In the genomic region with DNA sequence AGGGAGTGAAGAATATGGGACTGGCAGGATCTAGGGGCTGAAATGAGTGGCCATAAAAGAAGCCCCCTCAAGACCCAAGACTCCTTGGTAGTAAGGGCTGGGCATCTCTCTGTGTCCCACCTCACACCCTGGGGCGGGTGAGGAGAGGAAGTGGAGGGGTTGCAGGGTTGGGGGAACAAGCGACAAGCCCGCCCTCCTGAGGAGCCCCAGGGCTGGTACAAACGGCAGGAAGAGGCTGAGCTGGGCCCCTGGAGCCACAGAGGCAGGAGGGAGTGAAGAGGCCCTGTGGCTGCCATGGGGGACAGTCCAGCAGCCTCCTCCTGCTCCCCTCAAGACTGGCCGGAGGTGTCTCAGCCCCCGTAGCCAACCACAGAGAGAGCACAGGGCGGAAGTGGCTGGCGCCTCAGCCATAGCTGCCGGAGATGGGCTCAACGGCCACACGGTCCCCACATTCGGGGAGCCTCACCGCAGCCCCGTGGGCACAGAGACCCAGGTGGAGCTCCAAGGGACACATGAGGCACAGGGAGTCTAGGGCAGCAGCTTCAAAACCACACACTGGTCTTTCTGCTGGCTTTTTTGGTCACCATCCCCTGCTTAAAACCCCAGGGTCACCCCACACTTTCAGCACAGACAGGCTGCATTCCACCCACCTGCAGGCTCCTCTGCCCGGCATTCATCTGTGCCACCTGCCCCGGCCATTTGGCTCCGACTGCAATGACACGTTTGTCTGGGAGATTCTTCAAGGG, we compare ENCODE assay signal across 1 cellular context.
TF ChIP-seq lines count a peak whose summit lies in the region.

No MANE protein-coding gene starts in this region.

TF ChIP-seq in K562, 482 proteins besides CTCF, POLR2A, EP300 and RAD21 (continued from another document and continues in another):
- TF ChIP-seq ZKSCAN3 (CRISPR knock-in tag; IDR thresholded peaks at IDR 0.05) = no peak
- no peak for TF ChIP-seq ZNF146 (CRISPR knock-in tag; IDR thresholded peaks at IDR 0.05; ENCODE audit: unreplicated experiment)
- TF ChIP-seq HOXB6 (CRISPR knock-in tag; IDR thresholded peaks at IDR 0.05; ENCODE audit: borderline replicate concordance) = no peak
- no peak for TF ChIP-seq ZC3H8 (IDR thresholded peaks at IDR 0.05)
- TF ChIP-seq NFRKB (IDR thresholded peaks at IDR 0.05; ENCODE audit: low read depth) = no peak
- TF ChIP-seq YY1 (IDR thresholded peaks at IDR 0.05; ENCODE audit: borderline replicate concordance in 1 of 3, control insufficient read depth in 1 of 3, extremely low read depth in 1 of 3, insufficient read depth in 3 of 3, insufficient read length in 1 of 3, insufficient replicate concordance in 2 of 3, low read depth in 1 of 3, low read length in 2 of 3) = no peak
- no peak for TF ChIP-seq SPI1 (IDR thresholded peaks at IDR 0.05; ENCODE audit: borderline replicate concordance, low read depth, low read length)
- no peak for TF ChIP-seq EP400 (IDR thresholded peaks at IDR 0.05)
- no peak for TF ChIP-seq NR2C2 (CRISPR knock-in tag; IDR thresholded peaks at IDR 0.05)
- 0 out of 2 replicates have a peak, but pooled peaks have one; percentile 7 for TF ChIP-seq NR2C2 (tag; IDR thresholded peaks at IDR 0.05)
- no peak for TF ChIP-seq NUFIP1 (IDR thresholded peaks at IDR 0.05; ENCODE audit: partially characterized antibody)
- 0 out of 2 replicates have a peak, but pooled peaks have one; percentile 20 for TF ChIP-seq ZNF175 (CRISPR knock-in tag; IDR thresholded peaks at IDR 0.05; ENCODE audit: low read depth)
- 0 out of 2 replicates have a peak, but pooled peaks have one; percentile 42 for TF ChIP-seq ZNF589 (CRISPR knock-in tag; IDR thresholded peaks at IDR 0.05; ENCODE audit: low read depth)
- TF ChIP-seq, protein P1, sequence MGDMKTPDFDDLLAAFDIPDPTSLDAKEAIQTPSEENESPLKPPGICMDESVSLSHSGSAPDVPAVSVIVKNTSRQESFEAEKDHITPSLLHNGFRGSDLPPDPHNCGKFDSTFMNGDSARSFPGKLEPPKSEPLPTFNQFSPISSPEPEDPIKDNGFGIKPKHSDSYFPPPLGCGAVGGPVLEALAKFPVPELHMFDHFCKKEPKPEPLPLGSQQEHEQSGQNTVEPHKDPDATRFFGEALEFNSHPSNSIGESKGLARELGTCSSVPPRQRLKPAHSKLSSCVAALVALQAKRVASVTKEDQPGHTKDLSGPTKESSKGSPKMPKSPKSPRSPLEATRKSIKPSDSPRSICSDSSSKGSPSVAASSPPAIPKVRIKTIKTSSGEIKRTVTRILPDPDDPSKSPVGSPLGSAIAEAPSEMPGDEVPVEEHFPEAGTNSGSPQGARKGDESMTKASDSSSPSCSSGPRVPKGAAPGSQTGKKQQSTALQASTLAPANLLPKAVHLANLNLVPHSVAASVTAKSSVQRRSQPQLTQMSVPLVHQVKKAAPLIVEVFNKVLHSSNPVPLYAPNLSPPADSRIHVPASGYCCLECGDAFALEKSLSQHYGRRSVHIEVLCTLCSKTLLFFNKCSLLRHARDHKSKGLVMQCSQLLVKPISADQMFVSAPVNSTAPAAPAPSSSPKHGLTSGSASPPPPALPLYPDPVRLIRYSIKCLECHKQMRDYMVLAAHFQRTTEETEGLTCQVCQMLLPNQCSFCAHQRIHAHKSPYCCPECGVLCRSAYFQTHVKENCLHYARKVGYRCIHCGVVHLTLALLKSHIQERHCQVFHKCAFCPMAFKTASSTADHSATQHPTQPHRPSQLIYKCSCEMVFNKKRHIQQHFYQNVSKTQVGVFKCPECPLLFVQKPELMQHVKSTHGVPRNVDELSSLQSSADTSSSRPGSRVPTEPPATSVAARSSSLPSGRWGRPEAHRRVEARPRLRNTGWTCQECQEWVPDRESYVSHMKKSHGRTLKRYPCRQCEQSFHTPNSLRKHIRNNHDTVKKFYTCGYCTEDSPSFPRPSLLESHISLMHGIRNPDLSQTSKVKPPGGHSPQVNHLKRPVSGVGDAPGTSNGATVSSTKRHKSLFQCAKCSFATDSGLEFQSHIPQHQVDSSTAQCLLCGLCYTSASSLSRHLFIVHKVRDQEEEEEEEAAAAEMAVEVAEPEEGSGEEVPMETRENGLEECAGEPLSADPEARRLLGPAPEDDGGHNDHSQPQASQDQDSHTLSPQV (IDR thresholded peaks at IDR 0.05) = peak; percentile 23; the same call in 1 of the 2 replicates
- no peak for TF ChIP-seq SNIP1 (IDR thresholded peaks at IDR 0.05; ENCODE audit: low read depth)
- no peak for TF ChIP-seq GTF2E2 (tag; IDR thresholded peaks at IDR 0.05)
- no peak for TF ChIP-seq GABPB2 (CRISPR knock-in tag; conservative IDR thresholded peaks at IDR 0.05)
- TF ChIP-seq SLC30A9 (CRISPR knock-in tag; IDR thresholded peaks at IDR 0.05) = no peak
- peak; percentile 52 for TF ChIP-seq POLR2G (IDR thresholded peaks at IDR 0.05; ENCODE audit: low read depth, low read length)
- peak; percentile 53 for TF ChIP-seq RBFOX2 (IDR thresholded peaks at IDR 0.05; ENCODE audit: low read depth, low read length)
- TF ChIP-seq CBX3 (IDR thresholded peaks at IDR 0.05; ENCODE audit: borderline replicate concordance in 1 of 2, low read length in 2 of 2) = no peak
- TF ChIP-seq, protein P2, sequence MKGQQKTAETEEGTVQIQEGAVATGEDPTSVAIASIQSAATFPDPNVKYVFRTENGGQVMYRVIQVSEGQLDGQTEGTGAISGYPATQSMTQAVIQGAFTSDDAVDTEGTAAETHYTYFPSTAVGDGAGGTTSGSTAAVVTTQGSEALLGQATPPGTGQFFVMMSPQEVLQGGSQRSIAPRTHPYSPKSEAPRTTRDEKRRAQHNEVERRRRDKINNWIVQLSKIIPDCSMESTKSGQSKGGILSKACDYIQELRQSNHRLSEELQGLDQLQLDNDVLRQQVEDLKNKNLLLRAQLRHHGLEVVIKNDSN (CRISPR knock-in tag; IDR thresholded peaks at IDR 0.05) = peak; percentile 18; the same call in 1 of the 2 replicates
- TF ChIP-seq ZFP1 (CRISPR knock-in tag; IDR thresholded peaks at IDR 0.05) = no peak
- TF ChIP-seq JUNB (CRISPR knock-in tag; conservative IDR thresholded peaks at IDR 0.05) = no peak
- TF ChIP-seq, protein P3, sequence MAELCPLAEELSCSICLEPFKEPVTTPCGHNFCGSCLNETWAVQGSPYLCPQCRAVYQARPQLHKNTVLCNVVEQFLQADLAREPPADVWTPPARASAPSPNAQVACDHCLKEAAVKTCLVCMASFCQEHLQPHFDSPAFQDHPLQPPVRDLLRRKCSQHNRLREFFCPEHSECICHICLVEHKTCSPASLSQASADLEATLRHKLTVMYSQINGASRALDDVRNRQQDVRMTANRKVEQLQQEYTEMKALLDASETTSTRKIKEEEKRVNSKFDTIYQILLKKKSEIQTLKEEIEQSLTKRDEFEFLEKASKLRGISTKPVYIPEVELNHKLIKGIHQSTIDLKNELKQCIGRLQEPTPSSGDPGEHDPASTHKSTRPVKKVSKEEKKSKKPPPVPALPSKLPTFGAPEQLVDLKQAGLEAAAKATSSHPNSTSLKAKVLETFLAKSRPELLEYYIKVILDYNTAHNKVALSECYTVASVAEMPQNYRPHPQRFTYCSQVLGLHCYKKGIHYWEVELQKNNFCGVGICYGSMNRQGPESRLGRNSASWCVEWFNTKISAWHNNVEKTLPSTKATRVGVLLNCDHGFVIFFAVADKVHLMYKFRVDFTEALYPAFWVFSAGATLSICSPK (IDR thresholded peaks at IDR 0.05; ENCODE audit: borderline replicate concordance) = no peak
- TF ChIP-seq CHD1 (IDR thresholded peaks at IDR 0.05; ENCODE audit: low read length) = no peak
- TF ChIP-seq ZNF347 (CRISPR knock-in tag; IDR thresholded peaks at IDR 0.05; ENCODE audit: low read depth) = no peak
- no peak for TF ChIP-seq FUS (optimal IDR thresholded peaks at IDR 0.05; ENCODE audit: low read depth, low read length)
- TF ChIP-seq ZFX (CRISPR knock-in tag; IDR thresholded peaks at IDR 0.05) = 0 out of 2 replicates have a peak, but pooled peaks have one; percentile 11
- TF ChIP-seq TCF7 (IDR thresholded peaks at IDR 0.05; ENCODE audit: borderline replicate concordance) = no peak
- no peak for TF ChIP-seq IRF1 (CRISPR knock-in tag; IDR thresholded peaks at IDR 0.05; ENCODE audit: borderline replicate concordance)
- TF ChIP-seq ZNF282 (CRISPR knock-in tag; IDR thresholded peaks at IDR 0.05) = no peak
- TF ChIP-seq ARID2 (IDR thresholded peaks at IDR 0.05) = no peak
- TF ChIP-seq FOS (IDR thresholded peaks at IDR 0.05; ENCODE audit: extremely low read depth, insufficient read length) = no peak
- TF ChIP-seq, protein P4, sequence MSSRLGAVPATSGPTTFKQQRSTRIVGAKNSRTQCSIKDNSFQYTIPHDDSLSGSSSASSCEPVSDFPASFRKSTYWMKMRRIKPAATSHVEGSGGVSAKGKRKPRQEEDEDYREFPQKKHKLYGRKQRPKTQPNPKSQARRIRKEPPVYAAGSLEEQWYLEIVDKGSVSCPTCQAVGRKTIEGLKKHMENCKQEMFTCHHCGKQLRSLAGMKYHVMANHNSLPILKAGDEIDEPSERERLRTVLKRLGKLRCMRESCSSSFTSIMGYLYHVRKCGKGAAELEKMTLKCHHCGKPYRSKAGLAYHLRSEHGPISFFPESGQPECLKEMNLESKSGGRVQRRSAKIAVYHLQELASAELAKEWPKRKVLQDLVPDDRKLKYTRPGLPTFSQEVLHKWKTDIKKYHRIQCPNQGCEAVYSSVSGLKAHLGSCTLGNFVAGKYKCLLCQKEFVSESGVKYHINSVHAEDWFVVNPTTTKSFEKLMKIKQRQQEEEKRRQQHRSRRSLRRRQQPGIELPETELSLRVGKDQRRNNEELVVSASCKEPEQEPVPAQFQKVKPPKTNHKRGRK (tag; IDR thresholded peaks at IDR 0.05) = no peak
- no peak for TF ChIP-seq ZNF707 (CRISPR knock-in tag; conservative IDR thresholded peaks at IDR 0.05)
- TF ChIP-seq ZNF253 (CRISPR knock-in tag; conservative IDR thresholded peaks at IDR 0.05) = no peak
- no peak for TF ChIP-seq ZNF165 (CRISPR knock-in tag; IDR thresholded peaks at IDR 0.05; ENCODE audit: borderline replicate concordance)
- no peak for TF ChIP-seq HDAC1 (IDR thresholded peaks at IDR 0.05)
- TF ChIP-seq, protein P5, sequence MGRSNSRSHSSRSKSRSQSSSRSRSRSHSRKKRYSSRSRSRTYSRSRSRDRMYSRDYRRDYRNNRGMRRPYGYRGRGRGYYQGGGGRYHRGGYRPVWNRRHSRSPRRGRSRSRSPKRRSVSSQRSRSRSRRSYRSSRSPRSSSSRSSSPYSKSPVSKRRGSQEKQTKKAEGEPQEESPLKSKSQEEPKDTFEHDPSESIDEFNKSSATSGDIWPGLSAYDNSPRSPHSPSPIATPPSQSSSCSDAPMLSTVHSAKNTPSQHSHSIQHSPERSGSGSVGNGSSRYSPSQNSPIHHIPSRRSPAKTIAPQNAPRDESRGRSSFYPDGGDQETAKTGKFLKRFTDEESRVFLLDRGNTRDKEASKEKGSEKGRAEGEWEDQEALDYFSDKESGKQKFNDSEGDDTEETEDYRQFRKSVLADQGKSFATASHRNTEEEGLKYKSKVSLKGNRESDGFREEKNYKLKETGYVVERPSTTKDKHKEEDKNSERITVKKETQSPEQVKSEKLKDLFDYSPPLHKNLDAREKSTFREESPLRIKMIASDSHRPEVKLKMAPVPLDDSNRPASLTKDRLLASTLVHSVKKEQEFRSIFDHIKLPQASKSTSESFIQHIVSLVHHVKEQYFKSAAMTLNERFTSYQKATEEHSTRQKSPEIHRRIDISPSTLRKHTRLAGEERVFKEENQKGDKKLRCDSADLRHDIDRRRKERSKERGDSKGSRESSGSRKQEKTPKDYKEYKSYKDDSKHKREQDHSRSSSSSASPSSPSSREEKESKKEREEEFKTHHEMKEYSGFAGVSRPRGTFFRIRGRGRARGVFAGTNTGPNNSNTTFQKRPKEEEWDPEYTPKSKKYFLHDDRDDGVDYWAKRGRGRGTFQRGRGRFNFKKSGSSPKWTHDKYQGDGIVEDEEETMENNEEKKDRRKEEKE (IDR thresholded peaks at IDR 0.05; ENCODE audit: borderline replicate concordance in 1 of 2, control insufficient read depth in 1 of 2, low read depth in 2 of 2, low read length in 1 of 2) = no peak
- no peak for TF ChIP-seq ZNF140 (CRISPR knock-in tag; IDR thresholded peaks at IDR 0.05)
- TF ChIP-seq BRD4 (IDR thresholded peaks at IDR 0.05) = no peak
- 0 out of 4 replicates have a peak, but pooled peaks of 1 of the 2 experiments have one; percentile 39 for TF ChIP-seq TEAD1 (CRISPR knock-in tag; IDR thresholded peaks at IDR 0.05)
- no peak for TF ChIP-seq ZNF780A (CRISPR knock-in tag; IDR thresholded peaks at IDR 0.05)
- no peak for TF ChIP-seq STAG1 (CRISPR knock-in tag; IDR thresholded peaks at IDR 0.05; ENCODE audit: borderline replicate concordance)
- TF ChIP-seq ZNF444 (CRISPR knock-in tag; IDR thresholded peaks at IDR 0.05) = no peak
- TF ChIP-seq FOXP1 (CRISPR knock-in tag; IDR thresholded peaks at IDR 0.05) = no peak
- TF ChIP-seq, protein P6, sequence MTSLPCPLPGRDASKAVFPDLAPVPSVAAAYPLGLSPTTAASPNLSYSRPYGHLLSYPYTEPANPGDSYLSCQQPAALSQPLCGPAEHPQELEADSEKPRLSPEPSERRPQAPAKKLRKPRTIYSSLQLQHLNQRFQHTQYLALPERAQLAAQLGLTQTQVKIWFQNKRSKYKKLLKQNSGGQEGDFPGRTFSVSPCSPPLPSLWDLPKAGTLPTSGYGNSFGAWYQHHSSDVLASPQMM (CRISPR knock-in tag; IDR thresholded peaks at IDR 0.05) = no peak
- no peak for TF ChIP-seq KLF6 (CRISPR knock-in tag; IDR thresholded peaks at IDR 0.05; ENCODE audit: borderline replicate concordance)
- TF ChIP-seq, protein P7, sequence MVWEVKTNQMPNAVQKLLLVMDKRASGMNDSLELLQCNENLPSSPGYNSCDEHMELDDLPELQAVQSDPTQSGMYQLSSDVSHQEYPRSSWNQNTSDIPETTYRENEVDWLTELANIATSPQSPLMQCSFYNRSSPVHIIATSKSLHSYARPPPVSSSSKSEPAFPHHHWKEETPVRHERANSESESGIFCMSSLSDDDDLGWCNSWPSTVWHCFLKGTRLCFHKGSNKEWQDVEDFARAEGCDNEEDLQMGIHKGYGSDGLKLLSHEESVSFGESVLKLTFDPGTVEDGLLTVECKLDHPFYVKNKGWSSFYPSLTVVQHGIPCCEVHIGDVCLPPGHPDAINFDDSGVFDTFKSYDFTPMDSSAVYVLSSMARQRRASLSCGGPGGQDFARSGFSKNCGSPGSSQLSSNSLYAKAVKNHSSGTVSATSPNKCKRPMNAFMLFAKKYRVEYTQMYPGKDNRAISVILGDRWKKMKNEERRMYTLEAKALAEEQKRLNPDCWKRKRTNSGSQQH (CRISPR knock-in tag; IDR thresholded peaks at IDR 0.05) = no peak
- no peak for TF ChIP-seq ADNP (tag; IDR thresholded peaks at IDR 0.05)
- no peak for TF ChIP-seq POLR3G (IDR thresholded peaks at IDR 0.05; ENCODE audit: extremely low read depth, insufficient read length, insufficient replicate concordance)
- TF ChIP-seq, protein P8, sequence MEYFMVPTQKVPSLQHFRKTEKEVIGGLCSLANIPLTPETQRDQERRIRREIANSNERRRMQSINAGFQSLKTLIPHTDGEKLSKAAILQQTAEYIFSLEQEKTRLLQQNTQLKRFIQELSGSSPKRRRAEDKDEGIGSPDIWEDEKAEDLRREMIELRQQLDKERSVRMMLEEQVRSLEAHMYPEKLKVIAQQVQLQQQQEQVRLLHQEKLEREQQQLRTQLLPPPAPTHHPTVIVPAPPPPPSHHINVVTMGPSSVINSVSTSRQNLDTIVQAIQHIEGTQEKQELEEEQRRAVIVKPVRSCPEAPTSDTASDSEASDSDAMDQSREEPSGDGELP (CRISPR knock-in tag; IDR thresholded peaks at IDR 0.05; ENCODE audit: borderline replicate concordance) = no peak
- TF ChIP-seq GATA2 (CRISPR knock-in tag; IDR thresholded peaks at IDR 0.05) = no peak
